Comparison of ENCODE assay signal across 18 cellular contexts in genomic region chr14:100972134-100972905, GRCh38.
DNase-seq lines count a peak whose midpoint lies in the region; ATAC-seq and TF ChIP-seq lines count a peak whose summit lies in the region.
"Had no signal": no experiment of that assay in that cellular context is flagged by ENCODE, and none has a peak within 500 bp of the region (broad histone marks: within the 10 kb centered on the region; RNA-seq: fewer than 3 reads in every experiment).

No MANE protein-coding gene starts in this region.

- no peaks in the 10 kb centered on the region for H3K27me3 Mint-ChIP-seq in stimulated activated naive B cell treated with anti-CD40 and anti-IgM and Interleukin-4, amounts not matched to agents 10 μg/mL and 1 μg/mL and 100 μg/mL, for 72 hours

- no peak overlapping the region for H3K4me3 Mint-ChIP-seq in stimulated activated naive B cell treated with anti-CD40 and anti-IgM and Interleukin-4, amounts not matched to agents 10 μg/mL and 1 μg/mL and 100 μg/mL, for 72 hours
- H3K4me3 Mint-ChIP-seq: CD14-positive monocyte had no signal

- H3K36me3 ChIP-seq in RWPE2 (ENCODE audit: low read depth): peaks cover 54% of the 10 kb centered on the region
- H3K36me3 ChIP-seq: HAP-1 had no signal

- no peaks in the 10 kb centered on the region for H3K36me3 Mint-ChIP-seq in stimulated activated naive B cell treated with anti-CD40 and anti-IgM and Interleukin-4, amounts not matched to agents 10 μg/mL and 1 μg/mL and 100 μg/mL, for 72 hours
- H3K36me3 Mint-ChIP-seq: CD14-positive monocyte had no signal

- no peak overlapping the region for H3K4me3 ChIP-seq in RWPE2 (ENCODE audit: severe bottlenecking)
- H3K4me3 ChIP-seq: HAP-1 had no signal

- H3K4me1 ChIP-seq in RWPE2 (ENCODE audit: insufficient read depth, poor library complexity, severe bottlenecking): peaks cover 3% of the 10 kb centered on the region
- H3K4me1 ChIP-seq: HAP-1 had no signal

- ATAC-seq in RWPE2 (ENCODE audit: low read depth): peak; percentile 76
- no peak for ATAC-seq in GM21529 (IDR thresholded peaks at IDR 0.05; ENCODE audit: unreplicated experiment)
- ATAC-seq in stimulated activated naive B cell treated with anti-CD40 and anti-IgM and Interleukin-4, amounts not matched to agents 10 μg/mL and 1 μg/mL and 100 μg/mL, for 72 hours (replicated peaks): no peak
- ATAC-seq in HG03521 (IDR thresholded peaks at IDR 0.05; ENCODE audit: unreplicated experiment): no peak

- TF ChIP-seq CTCF in RWPE2 (IDR thresholded peaks at IDR 0.05; ENCODE audit: poor library complexity, severe bottlenecking): no peak

- no peaks in the 10 kb centered on the region for H3K9me3 ChIP-seq in RWPE2 (ENCODE audit: severe bottlenecking)
- H3K9me3 ChIP-seq: HAP-1 had no signal

- H3K27ac ChIP-seq in RWPE2 (ENCODE audit: poor library complexity, severe bottlenecking) (peak overlapping the region; percentile 46), epithelial cell of prostate (peak overlapping the region; percentile 27)
- H3K27ac ChIP-seq: RWPE1 had no signal

- H3K27me3 ChIP-seq in RWPE2 (ENCODE audit: insufficient read depth, poor library complexity, severe bottlenecking): no peaks in the 10 kb centered on the region

- no peaks in the 10 kb centered on the region for H3K9me3 Mint-ChIP-seq in stimulated activated naive B cell treated with anti-CD40 and anti-IgM and Interleukin-4, amounts not matched to agents 10 μg/mL and 1 μg/mL and 100 μg/mL, for 72 hours
- H3K9me3 Mint-ChIP-seq: CD14-positive monocyte had no signal

- H3K4me1 Mint-ChIP-seq in stimulated activated naive B cell treated with anti-CD40 and anti-IgM and Interleukin-4, amounts not matched to agents 10 μg/mL and 1 μg/mL and 100 μg/mL, for 72 hours: no peaks in the 10 kb centered on the region
- H3K4me1 Mint-ChIP-seq: CD14-positive monocyte had no signal

- no peak overlapping the region for H3K27ac Mint-ChIP-seq in stimulated activated naive B cell treated with anti-CD40 and anti-IgM and Interleukin-4, amounts not matched to agents 10 μg/mL and 1 μg/mL and 100 μg/mL, for 72 hours
- H3K27ac Mint-ChIP-seq: CD14-positive monocyte had no signal

- intact Hi-C loops in cardiac septum (cut with DNase I): no loop called here

- peak; percentile 31 for DNase-seq in HCEC 1CT
- no peak for DNase-seq in RWPE2 (ENCODE audit: low spot score)
- no peak for DNase-seq in epithelial cell of prostate (ENCODE audit: low read depth, low spot score)
- DNase-seq in stimulated activated naive B cell treated with anti-CD40 and anti-IgM and Interleukin-4, amounts not matched to agents 10 μg/mL and 1 μg/mL and 100 μg/mL, for 72 hours: no peak
- DNase-seq in cardiac septum (ENCODE audit: low spot score): no peak
- DNase-seq: DMS 273 treated with DMSO at 0.1 percent for 48 hours, DND-41, KBM-7, NCI-H1105, NCI-H2081 treated with DMSO at 0.1 percent for 48 hours, NCI-H510A treated with DMSO at 0.1 percent for 48 hours, NCI-H774, OCI-M1 had no signal
